ENCODE assay signal across 20 cellular contexts in genomic region chr5:172160506-172160905, GRCh38. TPM values are rescaled to one million over a fixed set of nuclear protein-coding genes. Genes with fewer than 3 reads are reported as not detected.
DNase-seq lines count a peak whose midpoint lies in the region; ATAC-seq and TF ChIP-seq lines count a peak whose summit lies in the region.
"Had no signal": no experiment of that assay in that cellular context is flagged by ENCODE, and none has a peak within 500 bp of the region (broad histone marks: within the 10 kb centered on the region; RNA-seq: fewer than 3 reads in every experiment).

No MANE protein-coding gene starts in this region.

- H3K36me3 Mint-ChIP-seq in CD4-positive, CD25-positive, alpha-beta regulatory T cell: peaks cover 15% of the 10 kb centered on the region
- H3K36me3 Mint-ChIP-seq in activated naive CD8-positive, alpha-beta T cell treated with anti-CD3 and anti-CD28 coated beads for 36 hours: peaks cover 21% of the 10 kb centered on the region
- H3K36me3 Mint-ChIP-seq in nephron progenitor cell (ENCODE audit: low read depth) (peaks cover 7% of the 10 kb centered on the region), mesothelial cell of epicardium (peaks cover 1% of the 10 kb centered on the region)

- peaks cover 58% of the 10 kb centered on the region for H3K4me1 ChIP-seq in CD4-positive, CD25-positive, alpha-beta regulatory T cell (ENCODE audit: control insufficient read depth, insufficient read depth, low read length, poor library complexity, severe bottlenecking)
- H3K4me1 ChIP-seq in SJCRH30: peaks cover 17% of the 10 kb centered on the region

- peaks cover 17 to 87% (median 51%) of the 10 kb centered on the region in 4 donors for H3K4me1 Mint-ChIP-seq in CD4-positive, CD25-positive, alpha-beta regulatory T cell
- H3K4me1 Mint-ChIP-seq in activated naive CD8-positive, alpha-beta T cell treated with anti-CD3 and anti-CD28 coated beads for 36 hours: peaks cover 55% of the 10 kb centered on the region
- H3K4me1 Mint-ChIP-seq in nephron progenitor cell: peaks cover 16% of the 10 kb centered on the region
- peaks cover 7% of the 10 kb centered on the region for H3K4me1 Mint-ChIP-seq in mesothelial cell of epicardium

- no peak for TF ChIP-seq CTCF in nephron progenitor cell (IDR thresholded peaks at IDR 0.05)
- no peak for TF ChIP-seq CTCF in mesothelial cell of epicardium (IDR thresholded peaks at IDR 0.05; ENCODE audit: unreplicated experiment)

- no peak overlapping the region for H3K27ac ChIP-seq in CD4-positive, CD25-positive, alpha-beta regulatory T cell (ENCODE audit: insufficient read depth, low read length, poor library complexity, severe bottlenecking)
- no peak overlapping the region for H3K27ac ChIP-seq in SJCRH30
- H3K27ac ChIP-seq: KMS-11, tibial artery had no signal

- H3K4me3 ChIP-seq in CD4-positive, CD25-positive, alpha-beta regulatory T cell (ENCODE audit: low read depth, low read length): no peak overlapping the region
- H3K4me3 ChIP-seq in SJCRH30: no peak overlapping the region
- H3K4me3 ChIP-seq: tibial artery had no signal

- no peak for ATAC-seq in CD4-positive, CD25-positive, alpha-beta regulatory T cell (ENCODE audit: low read depth in 2 of 2)
- ATAC-seq: right cardiac atrium had no signal

- H3K9me3 ChIP-seq in CD4-positive, CD25-positive, alpha-beta regulatory T cell (ENCODE audit: control insufficient read depth in 2 of 2, low read length in 2 of 2): no peaks in the 10 kb centered on the region
- H3K9me3 ChIP-seq in SJCRH30 (replicated peaks): no peaks in the 10 kb centered on the region
- H3K9me3 ChIP-seq: SK-N-SH, tibial artery had no signal

- no peaks in the 10 kb centered on the region for H3K27me3 ChIP-seq in CD4-positive, CD25-positive, alpha-beta regulatory T cell (ENCODE audit: control insufficient read depth, insufficient read depth, low read length)
- no peaks in the 10 kb centered on the region for H3K27me3 ChIP-seq in SJCRH30
- H3K27me3 ChIP-seq: tibial artery had no signal

- DNase-seq in CD4-positive, CD25-positive, alpha-beta regulatory T cell: no peak
- DNase-seq in HT-29 (ENCODE audit: low spot score) (peak; percentile 29), nephron progenitor cell (no peak), mesothelial cell of epicardium (ENCODE audit: low spot score in 2 of 2, unreplicated experiment in 2 of 2) (no peak), SJCRH30 (no peak)
- DNase-seq in activated naive CD8-positive, alpha-beta T cell treated with anti-CD3 and anti-CD28 coated beads for 36 hours: no peak
- DNase-seq in effector CD4-positive, alpha-beta T cell: no peak
- DNase-seq: activated T-cell treated with anti-CD3 and anti-CD28 coated beads, Interleukin-2, amount 50 U/mL, for 48 hours; central memory CD4-positive, alpha-beta T cell; effector memory CD4-positive, alpha-beta T cell; GOT3; midbrain; NCI-H1048; NCI-H2029; NCI-H345; nucleus accumbens; right cardiac atrium; SK-N-SH; tibial artery had no signal

- peak overlapping the region; percentile 52 to 89 (median 82) for H3K27ac Mint-ChIP-seq in CD4-positive, CD25-positive, alpha-beta regulatory T cell
- peak overlapping the region; percentile 13 for H3K27ac Mint-ChIP-seq in activated naive CD8-positive, alpha-beta T cell treated with anti-CD3 and anti-CD28 coated beads for 36 hours
- peak overlapping the region; percentile 13 for H3K27ac Mint-ChIP-seq in nephron progenitor cell
- H3K27ac Mint-ChIP-seq in mesothelial cell of epicardium: no peak overlapping the region

- H3K9me3 Mint-ChIP-seq in CD4-positive, CD25-positive, alpha-beta regulatory T cell: no peaks in the 10 kb centered on the region
- H3K9me3 Mint-ChIP-seq in activated naive CD8-positive, alpha-beta T cell treated with anti-CD3 and anti-CD28 coated beads for 36 hours: no peaks in the 10 kb centered on the region
- H3K9me3 Mint-ChIP-seq in nephron progenitor cell: no peaks in the 10 kb centered on the region
- no peaks in the 10 kb centered on the region for H3K9me3 Mint-ChIP-seq in mesothelial cell of epicardium

- H3K36me3 ChIP-seq in CD4-positive, CD25-positive, alpha-beta regulatory T cell (ENCODE audit: control insufficient read depth, insufficient read depth, low read length): peaks cover 33% of the 10 kb centered on the region
- H3K36me3 ChIP-seq in SJCRH30: peaks cover 7% of the 10 kb centered on the region; the same call in 1 of the 2 replicates

- no peaks in the 10 kb centered on the region for H3K27me3 Mint-ChIP-seq in CD4-positive, CD25-positive, alpha-beta regulatory T cell
- no peaks in the 10 kb centered on the region for H3K27me3 Mint-ChIP-seq in activated naive CD8-positive, alpha-beta T cell treated with anti-CD3 and anti-CD28 coated beads for 36 hours
- H3K27me3 Mint-ChIP-seq in nephron progenitor cell (ENCODE audit: low read depth, poor library complexity) (no peaks in the 10 kb centered on the region), mesothelial cell of epicardium (ENCODE audit: low read depth) (no peaks in the 10 kb centered on the region)

- H3K4me3 Mint-ChIP-seq in CD4-positive, CD25-positive, alpha-beta regulatory T cell: peak overlapping the region; percentile 8 to 71 (median 44)
- H3K4me3 Mint-ChIP-seq in activated naive CD8-positive, alpha-beta T cell treated with anti-CD3 and anti-CD28 coated beads for 36 hours: no peak overlapping the region
- H3K4me3 Mint-ChIP-seq in nephron progenitor cell: no peak overlapping the region
- H3K4me3 Mint-ChIP-seq in mesothelial cell of epicardium: no peak overlapping the region

RNA-seq across cellular contexts. Expression of gene STK10, which starts 27.5 kb away (rescaled TPM):
- total RNA-seq in CD4-positive, CD25-positive, alpha-beta regulatory T cell: 533 TPM
- 10 to 100 TPM; 71.2 to 77.2 (median 74.1) TPM for polyA plus RNA-seq in CD4-positive, CD25-positive, alpha-beta regulatory T cell
- 19.0 and 19.9 TPM in 2 replicates for total RNA-seq in HT-29 (2014; rRNA removed; shearing (Covaris generic))
- 10 to 100 TPM; 83.7 to 93.2 TPM for total RNA-seq in activated naive CD8-positive, alpha-beta T cell treated with anti-CD3 and anti-CD28 coated beads for 36 hours
- total RNA-seq in mesothelial cell of epicardium: 15.5 to 16.6 TPM (median 16.0 TPM) in 3 replicates
- total RNA-seq in SJCRH30 (2014; rRNA removed; shearing (Covaris generic)): 14.5 and 15.7 TPM in 2 replicates

RNA-seq across cellular contexts. Expression of gene EFCAB9, which starts 33.5 kb away (rescaled TPM):
- not detected for total RNA-seq in CD4-positive, CD25-positive, alpha-beta regulatory T cell
- polyA plus RNA-seq in CD4-positive, CD25-positive, alpha-beta regulatory T cell: not detected
- not detected in 2 replicates for total RNA-seq in HT-29 (2014; rRNA removed; shearing (Covaris generic))
- not detected for total RNA-seq in activated naive CD8-positive, alpha-beta T cell treated with anti-CD3 and anti-CD28 coated beads for 36 hours
- not detected in 3 replicates for total RNA-seq in mesothelial cell of epicardium
- total RNA-seq in SJCRH30 (2014; rRNA removed; shearing (Covaris generic)): not detected in 2 replicates
- total RNA-seq: right cardiac atrium had no signal
- polyA plus RNA-seq: right cardiac atrium had no signal

Comparison
In these comparisons a context has a peak if more than half of its experiments do, and no peak if none do; other contexts are left out.
1. H3K4me3 Mint-ChIP-seq: peak in CD4-positive, CD25-positive, alpha-beta regulatory T cell (4 of 4); none in activated naive CD8-positive, alpha-beta T cell treated with anti-CD3 and anti-CD28 coated beads for 36 hours (single experiment), nephron progenitor cell (single experiment) and mesothelial cell of epicardium (single experiment).